14 cellular contexts compared by ENCODE assay signal in genomic region chr9:113645224-113645971, GRCh38.
DNase-seq lines count a peak whose midpoint lies in the region; ATAC-seq and TF ChIP-seq lines count a peak whose summit lies in the region.
"Had no signal": no experiment of that assay in that cellular context is flagged by ENCODE, and none has a peak within 500 bp of the region (broad histone marks: within the 10 kb centered on the region; RNA-seq: fewer than 3 reads in every experiment).

No MANE protein-coding gene starts in this region.

- no peak overlapping the region for H3K4me3 Mint-ChIP-seq in GM23338
- H3K4me3 Mint-ChIP-seq in activated CD4-positive, alpha-beta memory T cell treated with anti-CD3 and anti-CD28 coated beads for 36 hours, result no peak overlapping the region
- no peak overlapping the region for H3K4me3 Mint-ChIP-seq in CD14-positive monocyte
- H3K4me3 Mint-ChIP-seq: CD4-positive, alpha-beta T cell had no signal

- 86 to 88% methylated on average over 9 of the region's 15 CpGs for WGBS in esophagus squamous epithelium, 2 donors

- no peaks in the 10 kb centered on the region; the same call in 2 of the 3 replicates for H3K36me3 Mint-ChIP-seq in GM23338 (ENCODE audit: low read depth)
- no peaks in the 10 kb centered on the region for H3K36me3 Mint-ChIP-seq in activated CD4-positive, alpha-beta memory T cell treated with anti-CD3 and anti-CD28 coated beads for 36 hours
- no peaks in the 10 kb centered on the region for H3K36me3 Mint-ChIP-seq in CD14-positive monocyte

- TF ChIP-seq POLR2A in esophagus squamous epithelium (IDR thresholded peaks at IDR 0.05), result no peak

- H3K27ac Mint-ChIP-seq in GM23338, result no peak overlapping the region
- no peak overlapping the region for H3K27ac Mint-ChIP-seq in activated CD4-positive, alpha-beta memory T cell treated with anti-CD3 and anti-CD28 coated beads for 36 hours
- H3K27ac Mint-ChIP-seq in CD14-positive monocyte, result no peak overlapping the region
- H3K27ac Mint-ChIP-seq: CD4-positive, alpha-beta T cell had no signal

- peak; percentile 56 for DNase-seq in GM23338 (ENCODE audit: low spot score)
- no peak for DNase-seq in WERI-Rb-1
- DNase-seq in iPS-NIHi11 (ENCODE audit: low spot score), result peak; percentile 68
- DNase-seq in posterior vena cava (ENCODE audit: low spot score), result peak; percentile 28
- DNase-seq in activated CD4-positive, alpha-beta memory T cell treated with anti-CD3 and anti-CD28 coated beads for 36 hours, result no peak
- no peak for DNase-seq in CD14-positive monocyte (ENCODE audit: low spot score)
- DNase-seq in esophagus squamous epithelium (lab: John Stamatoyannopoulos, UW), result no peak
- DNase-seq: CD4-positive, alpha-beta T cell; DND-41; GF-D8; Karpas-422; NCI-H2029; NCI-H2171 treated with DMSO at 0.1 percent for 48 hours; SHP77 treated with DMSO at 0.1 percent for 48 hours had no signal

- peaks cover 4% of the 10 kb centered on the region; the same call in 2 of the 3 replicates for H3K4me1 Mint-ChIP-seq in GM23338
- H3K4me1 Mint-ChIP-seq in activated CD4-positive, alpha-beta memory T cell treated with anti-CD3 and anti-CD28 coated beads for 36 hours (ENCODE audit: low read depth), result no peaks in the 10 kb centered on the region
- peaks cover 2% of the 10 kb centered on the region for H3K4me1 Mint-ChIP-seq in CD14-positive monocyte

- CTCF ChIA-PET in activated CD4-positive, alpha-beta memory T cell treated with anti-CD3 and anti-CD28 coated beads for 36 hours (lab: Charles Lee), result interaction anchor here (0.6 to 1.3 kb wide), 2 partner anchors 18 to 54 kb away, joined by 3 to 4 read pairs; no protein-coding TSS in a partner anchor

- POLR2A ChIA-PET in activated CD4-positive, alpha-beta memory T cell treated with anti-CD3 and anti-CD28 coated beads for 36 hours (lab: Charles Lee), result no interaction called here

- H3K79me2 ChIP-seq in GM23338 (replicated peaks; ENCODE audit: insufficient read depth), result no peaks in the 10 kb centered on the region

- H3K27ac ChIP-seq in GM23338 (ENCODE audit: low read depth) (no peak overlapping the region), WERI-Rb-1 (peak overlapping the region; percentile 32), esophagus squamous epithelium (no peak overlapping the region)

- H4K20me1 ChIP-seq in GM23338 (replicated peaks; ENCODE audit: insufficient read depth), result 0 out of 2 replicates have a peak, but pooled peaks cover 3% of the 10 kb centered on the region

- H3K9me2 ChIP-seq in GM23338 (ENCODE audit: insufficient read depth), result no peaks in the 10 kb centered on the region

- H3K4me2 ChIP-seq in GM23338, result no peak overlapping the region

- no peak overlapping the region for H2AFZ ChIP-seq in GM23338

- ATAC-seq in GM23338, result peak; percentile 84

- no peaks in the 10 kb centered on the region for H3K9me3 Mint-ChIP-seq in GM23338
- no peaks in the 10 kb centered on the region for H3K9me3 Mint-ChIP-seq in activated CD4-positive, alpha-beta memory T cell treated with anti-CD3 and anti-CD28 coated beads for 36 hours
- peaks cover 0 to 4% (median 0%) of the 10 kb centered on the region in 7 donors for H3K9me3 Mint-ChIP-seq in CD14-positive monocyte
- H3K9me3 Mint-ChIP-seq: CD4-positive, alpha-beta T cell had no signal

- peaks cover 68% of the 10 kb centered on the region for H3K27me3 Mint-ChIP-seq in GM23338 (ENCODE audit: insufficient read depth, low read depth, poor library complexity)
- H3K27me3 Mint-ChIP-seq in activated CD4-positive, alpha-beta memory T cell treated with anti-CD3 and anti-CD28 coated beads for 36 hours, result peaks cover 5% of the 10 kb centered on the region
- H3K27me3 Mint-ChIP-seq in CD14-positive monocyte (ENCODE audit: low read depth in 3 of 3), result peaks cover 1 to 10% (median 9%) of the 10 kb centered on the region in 3 donors

- no peaks in the 10 kb centered on the region for H3K36me3 ChIP-seq in GM23338 (ENCODE audit: insufficient read depth)
- no peaks in the 10 kb centered on the region for H3K36me3 ChIP-seq in WERI-Rb-1
- no peaks in the 10 kb centered on the region for H3K36me3 ChIP-seq in esophagus squamous epithelium

- H3F3A ChIP-seq in GM23338 (replicated peaks; ENCODE audit: low read depth), result no peaks in the 10 kb centered on the region

- H3K27me3 ChIP-seq in GM23338 (ENCODE audit: insufficient read depth), result peaks cover 95% of the 10 kb centered on the region
- H3K27me3 ChIP-seq in WERI-Rb-1 (ENCODE audit: insufficient read depth, low read depth, severe bottlenecking), result no peaks in the 10 kb centered on the region
- peaks cover 0 to 10% (median 0%) of the 10 kb centered on the region in 4 donors for H3K27me3 ChIP-seq in esophagus squamous epithelium

- TF ChIP-seq CTCF in GM23338 (conservative IDR thresholded peaks at IDR 0.05; ENCODE audit: low read depth in 2 of 2) (no peak), WERI-Rb-1 (IDR thresholded peaks at IDR 0.05; ENCODE audit: low read depth, low read length) (no peak), CD14-positive monocyte (IDR thresholded peaks at IDR 0.05) (no peak), esophagus squamous epithelium (IDR thresholded peaks at IDR 0.05) (no peak)

- H3K9me3 ChIP-seq in WERI-Rb-1 (ENCODE audit: severe bottlenecking) (peaks cover 13% of the 10 kb centered on the region), esophagus squamous epithelium (no peaks in the 10 kb centered on the region)

- peaks cover 2% of the 10 kb centered on the region for H3K4me1 ChIP-seq in GM23338 (ENCODE audit: insufficient read depth)
- peaks cover 0 to 9% (median 0%) of the 10 kb centered on the region in 3 donors for H3K4me1 ChIP-seq in esophagus squamous epithelium

- H3K4me3 ChIP-seq in GM23338 (no peak overlapping the region), WERI-Rb-1 (ENCODE audit: low read depth, low read length) (no peak overlapping the region), esophagus squamous epithelium (no peak overlapping the region)

- intact Hi-C loops in posterior vena cava (cut with DNase I), result no loop called here
- intact Hi-C loops in activated CD4-positive, alpha-beta memory T cell treated with anti-CD3 and anti-CD28 coated beads for 36 hours (cut with micrococcal nuclease), result no loop called here
- intact Hi-C loops in CD14-positive monocyte (cut with micrococcal nuclease), result no loop called here
- intact Hi-C loops in esophagus squamous epithelium (cut with DNase I), result no loop called here

TF ChIP-seq in GM23338, 12 proteins besides CTCF, POLR2A, EP300 and RAD21:
- peak; percentile 21; the same call in 1 of the 2 replicates for TF ChIP-seq POLR2AphosphoS5 (IDR thresholded peaks at IDR 0.05; ENCODE audit: low read depth)
- TF ChIP-seq ZNF114 (CRISPR knock-in tag; IDR thresholded peaks at IDR 0.05), result no peak

Comparison
In these comparisons a context has a peak if more than half of its experiments do, and no peak if none do; other contexts are left out.
1. DNase-seq: peak in GM23338 (single experiment), iPS-NIHi11 (single experiment) and posterior vena cava (single experiment); none in WERI-Rb-1 (single experiment), activated CD4-positive, alpha-beta memory T cell treated with anti-CD3 and anti-CD28 coated beads for 36 hours (single experiment), CD14-positive monocyte (single experiment) and esophagus squamous epithelium (single experiment).